ENCODE assay signal across 25 cellular contexts in the genomic region with DNA sequence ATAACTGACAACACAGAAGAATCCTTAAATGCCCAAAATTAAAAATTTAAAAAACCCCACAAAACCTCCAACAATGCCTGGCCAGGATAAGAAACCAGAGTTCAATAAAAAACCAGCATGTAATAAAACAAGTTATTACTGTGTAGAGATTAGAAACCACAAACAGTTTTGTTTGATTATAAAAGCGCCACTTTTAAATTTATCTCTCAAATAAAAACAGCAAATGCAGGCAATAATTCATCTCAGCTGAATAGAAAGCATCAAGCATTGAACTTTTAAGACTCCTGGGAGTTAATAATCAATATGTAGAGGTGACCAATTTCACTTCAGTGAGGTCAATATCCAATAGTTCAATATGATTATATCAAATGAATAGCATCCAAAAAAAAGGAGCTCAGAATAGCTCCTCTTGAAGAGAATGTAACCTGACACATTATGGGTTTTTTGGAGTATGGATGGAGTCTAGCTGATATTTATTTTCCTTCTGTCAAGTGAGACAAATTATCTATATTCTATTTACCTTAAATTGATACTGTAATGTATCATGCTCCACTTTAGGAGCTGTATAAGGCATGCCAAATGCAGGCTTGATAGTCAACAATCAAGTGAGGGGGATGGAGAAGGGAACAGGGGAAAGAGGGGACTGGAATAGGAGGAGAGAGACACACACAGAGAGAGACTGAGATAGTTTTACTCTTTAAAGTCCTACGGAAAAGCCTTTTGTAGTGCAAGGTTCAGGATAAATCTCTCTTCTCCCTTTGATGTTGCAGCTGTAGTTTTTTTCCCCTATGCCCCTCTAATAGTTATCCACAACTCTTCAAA.
"Had no signal": no experiment of that assay in that cellular context is flagged by ENCODE, and none has a peak within 500 bp of the region (broad histone marks: within the 10 kb centered on the region; RNA-seq: fewer than 3 reads in every experiment).

No MANE protein-coding gene starts in this region.

- H3K4me1 ChIP-seq: heart right ventricle, parathyroid adenoma, thyroid gland had no signal

- H3K27ac ChIP-seq: coronary artery, epithelial cell of prostate, heart right ventricle, neutrophil, parathyroid adenoma, thyroid gland, VCaP had no signal

- H3K36me3 ChIP-seq: thyroid gland had no signal

- H3K9me3 ChIP-seq: heart right ventricle, neutrophil, thyroid gland had no signal

- H3K27ac Mint-ChIP-seq: activated CD4-positive, alpha-beta memory T cell treated with anti-CD3 and anti-CD28 coated beads, Interleukin-2, amount 10 ng/mL, durations not matched to agents 7 days and 5 days; activated CD4-positive, alpha-beta T cell treated with anti-CD3 and anti-CD28 coated beads, Interleukin-2, amount 10 ng/mL, durations not matched to agents 24 days and 14 days; activated CD8-positive, alpha-beta memory T cell treated with anti-CD3 and anti-CD28 coated beads, Interleukin-2, amount 10 ng/mL, durations not matched to agents 7 days and 5 days; activated naive CD8-positive, alpha-beta T cell treated with anti-CD3 and anti-CD28 coated beads, Interleukin-2, amount 50 U/mL, for 24 hours; endodermal cell; natural killer cell treated with Interleukin-12 subunit alpha and Interleukin-12 subunit beta and Interleukin-15 and Interleukin-18, amount 100 ng/mL, for 72 hours; stimulated activated naive CD8-positive, alpha-beta T cell treated with anti-CD3 and anti-CD28 coated beads, Interleukin-15, Interleukin-2, amounts not matched to agents 100 ng/mL and 50 ng/mL, for 24 hours had no signal

- DNase-seq: activated CD4-positive, alpha-beta memory T cell treated with anti-CD3 and anti-CD28 coated beads, Interleukin-2, amount 10 ng/mL, durations not matched to agents 7 days and 5 days; activated CD4-positive, alpha-beta T cell treated with anti-CD3 and anti-CD28 coated beads, Interleukin-2, amount 10 ng/mL, durations not matched to agents 24 days and 14 days; activated CD8-positive, alpha-beta memory T cell treated with anti-CD3 and anti-CD28 coated beads, Interleukin-2, amount 10 ng/mL, durations not matched to agents 7 days and 5 days; activated effector memory CD4-positive, alpha-beta T cell treated with anti-CD3 and anti-CD28 coated beads, Interleukin-2, amount 50 U/mL, for 16 hours; activated naive CD4-positive, alpha-beta T cell treated with anti-CD3 and anti-CD28 coated beads, Interleukin-2, amount 50 U/mL, for 16 hours; activated naive CD8-positive, alpha-beta T cell treated with anti-CD3 and anti-CD28 coated beads, Interleukin-2, amount 50 U/mL, for 24 hours; activated T-cell treated with anti-CD3 and anti-CD28 coated beads for 4 hours; cerebellar nuclear complex; endodermal cell; heart right ventricle; islet precursor cell; left cardiac atrium; midbrain; right cardiac atrium; stimulated activated CD4-positive, alpha-beta T cell treated with anti-CD3 and anti-CD28 coated beads, Interleukin-1b, Interleukin-23, amount 100 ng/mL, for 48 hours; substantia nigra; thyroid gland had no signal

- H3K4me1 Mint-ChIP-seq: activated CD4-positive, alpha-beta memory T cell treated with anti-CD3 and anti-CD28 coated beads, Interleukin-2, amount 10 ng/mL, durations not matched to agents 7 days and 5 days; activated CD4-positive, alpha-beta T cell treated with anti-CD3 and anti-CD28 coated beads, Interleukin-2, amount 10 ng/mL, durations not matched to agents 24 days and 14 days; activated CD8-positive, alpha-beta memory T cell treated with anti-CD3 and anti-CD28 coated beads, Interleukin-2, amount 10 ng/mL, durations not matched to agents 7 days and 5 days; endodermal cell had no signal

- H3K9me3 Mint-ChIP-seq: activated CD4-positive, alpha-beta memory T cell treated with anti-CD3 and anti-CD28 coated beads, Interleukin-2, amount 10 ng/mL, durations not matched to agents 7 days and 5 days; activated CD4-positive, alpha-beta T cell treated with anti-CD3 and anti-CD28 coated beads, Interleukin-2, amount 10 ng/mL, durations not matched to agents 24 days and 14 days; activated naive CD8-positive, alpha-beta T cell treated with anti-CD3 and anti-CD28 coated beads, Interleukin-2, amount 50 U/mL, for 24 hours; endodermal cell; natural killer cell treated with Interleukin-12 subunit alpha and Interleukin-12 subunit beta and Interleukin-15 and Interleukin-18, amount 100 ng/mL, for 72 hours; stimulated activated naive CD8-positive, alpha-beta T cell treated with anti-CD3 and anti-CD28 coated beads, Interleukin-15, Interleukin-2, amounts not matched to agents 100 ng/mL and 50 ng/mL, for 24 hours had no signal

- ATAC-seq: activated CD4-positive, CD25-positive, alpha-beta regulatory T cell treated with anti-CD3 and anti-CD28 coated beads, Interleukin-2, amount 50 U/mL, for 24 hours; activated CD8-positive, alpha-beta memory T cell treated with anti-CD3 and anti-CD28 coated beads, Interleukin-2, amount 10 ng/mL, durations not matched to agents 7 days and 5 days; activated naive CD8-positive, alpha-beta T cell treated with anti-CD3 and anti-CD28 coated beads, Interleukin-2, amount 50 U/mL, for 24 hours; heart right ventricle; left cardiac atrium; natural killer cell treated with Interleukin-12 subunit alpha and Interleukin-12 subunit beta and Interleukin-15 and Interleukin-18, amount 100 ng/mL, for 72 hours; right cardiac atrium had no signal

- H3K27me3 ChIP-seq: heart right ventricle, neutrophil, thyroid gland had no signal

- H3K4me3 Mint-ChIP-seq: activated CD4-positive, alpha-beta memory T cell treated with anti-CD3 and anti-CD28 coated beads, Interleukin-2, amount 10 ng/mL, durations not matched to agents 7 days and 5 days; activated CD4-positive, alpha-beta T cell treated with anti-CD3 and anti-CD28 coated beads, Interleukin-2, amount 10 ng/mL, durations not matched to agents 24 days and 14 days; activated CD8-positive, alpha-beta memory T cell treated with anti-CD3 and anti-CD28 coated beads, Interleukin-2, amount 10 ng/mL, durations not matched to agents 7 days and 5 days; activated naive CD8-positive, alpha-beta T cell treated with anti-CD3 and anti-CD28 coated beads, Interleukin-2, amount 50 U/mL, for 24 hours; endodermal cell; natural killer cell treated with Interleukin-12 subunit alpha and Interleukin-12 subunit beta and Interleukin-15 and Interleukin-18, amount 100 ng/mL, for 72 hours; stimulated activated naive CD8-positive, alpha-beta T cell treated with anti-CD3 and anti-CD28 coated beads, Interleukin-15, Interleukin-2, amounts not matched to agents 100 ng/mL and 50 ng/mL, for 24 hours had no signal

- H3K27me3 Mint-ChIP-seq: activated CD4-positive, alpha-beta memory T cell treated with anti-CD3 and anti-CD28 coated beads, Interleukin-2, amount 10 ng/mL, durations not matched to agents 7 days and 5 days; activated CD4-positive, alpha-beta T cell treated with anti-CD3 and anti-CD28 coated beads, Interleukin-2, amount 10 ng/mL, durations not matched to agents 24 days and 14 days; activated CD8-positive, alpha-beta memory T cell treated with anti-CD3 and anti-CD28 coated beads, Interleukin-2, amount 10 ng/mL, durations not matched to agents 7 days and 5 days; activated naive CD8-positive, alpha-beta T cell treated with anti-CD3 and anti-CD28 coated beads, Interleukin-2, amount 50 U/mL, for 24 hours; natural killer cell treated with Interleukin-12 subunit alpha and Interleukin-12 subunit beta and Interleukin-15 and Interleukin-18, amount 100 ng/mL, for 72 hours; stimulated activated naive CD8-positive, alpha-beta T cell treated with anti-CD3 and anti-CD28 coated beads, Interleukin-15, Interleukin-2, amounts not matched to agents 100 ng/mL and 50 ng/mL, for 24 hours had no signal

- H3K4me3 ChIP-seq: coronary artery, heart right ventricle, thyroid gland had no signal
